Comparison of ENCODE assay signal across 9 cellular contexts in the genomic region with DNA sequence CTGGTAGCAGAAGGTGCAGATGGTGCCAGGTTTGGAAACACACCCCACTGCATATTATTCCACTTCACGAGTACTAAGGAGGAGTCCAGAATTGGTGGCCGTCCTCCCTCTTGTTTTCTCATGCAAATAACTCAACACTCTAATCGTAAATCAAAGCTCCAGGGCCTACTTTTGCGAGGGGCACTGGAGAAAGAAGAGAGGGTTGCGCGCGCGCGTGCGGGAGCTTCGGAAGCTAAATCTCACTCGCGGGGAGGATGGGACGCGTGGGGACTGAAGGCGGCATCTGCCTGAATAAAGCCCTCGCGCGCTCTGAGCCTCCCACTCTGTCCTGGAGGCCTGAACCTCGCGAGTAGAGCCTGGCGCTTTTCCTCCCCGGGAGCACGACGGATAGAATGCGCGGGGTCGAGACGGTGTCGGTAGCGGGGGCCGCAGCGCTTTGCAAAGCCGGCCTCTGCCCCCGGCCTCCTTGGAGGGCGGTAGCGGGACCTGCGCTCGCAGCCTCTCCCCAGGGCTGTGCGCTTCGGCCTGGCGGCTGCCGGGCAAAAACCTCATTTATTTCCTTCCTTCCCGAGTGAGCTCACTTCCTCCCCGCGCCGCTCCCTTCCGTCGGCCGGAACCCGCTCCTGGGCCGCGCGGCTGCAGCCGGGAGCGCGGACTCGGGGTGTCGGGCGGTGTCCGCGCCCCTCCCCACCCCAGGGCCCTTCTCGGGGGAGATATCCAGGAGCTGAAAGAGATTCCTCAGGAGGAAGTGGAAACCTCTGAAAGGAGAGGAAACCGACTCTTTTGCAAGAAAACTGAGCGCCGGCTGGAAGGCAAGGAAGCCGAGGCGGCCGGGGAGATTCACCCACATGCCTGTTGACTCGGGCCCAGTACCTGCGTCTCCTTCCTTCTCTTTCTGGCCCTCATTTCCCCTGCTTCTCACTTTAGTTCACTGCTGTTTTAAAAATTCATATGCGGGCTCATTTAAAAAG. TPM values are rescaled to one million over a fixed set of nuclear protein-coding genes. Genes with fewer than 3 reads are reported as not detected.
DNase-seq lines count a peak whose midpoint lies in the region; ATAC-seq and TF ChIP-seq lines count a peak whose summit lies in the region.
"Had no signal": no experiment of that assay in that cellular context is flagged by ENCODE, and none has a peak within 500 bp of the region (broad histone marks: within the 10 kb centered on the region; RNA-seq: fewer than 3 reads in every experiment).

No MANE protein-coding gene starts in this region.

- in situ Hi-C loops in ACHN (cut with HindIII; ENCODE audit: low pct_ligation_motif_present, low pct_unique_long_range_greater_than_20kb, low sequenced_read_pairs), result no loop called here

- no peaks in the 10 kb centered on the region for H3K27me3 ChIP-seq in body of pancreas
- peaks cover 0 to 86% of the 10 kb centered on the region in 2 donors for H3K27me3 ChIP-seq in tibial nerve

- DNase-seq in body of pancreas (peak in 1 of 4 donors; percentile 38), left lobe of liver (ENCODE audit: low spot score) (no peak), tibial nerve (ENCODE audit: low spot score in 2 of 2) (no peak), ACHN (no peak), SIG-M5 (lab: John Stamatoyannopoulos, UW) (no peak)

- peak overlapping the region in 3 of 4 donors; percentile 44 to 46 (median 44) for H3K27ac ChIP-seq in body of pancreas
- H3K27ac ChIP-seq in tibial nerve, result peak overlapping the region in 2 of 4 donors; percentile 41 to 51

- H3K36me3 ChIP-seq in body of pancreas (replicated peaks in 1 of 2; ENCODE audit: insufficient read depth in 1 of 2, low read depth in 2 of 2) (no peaks in the 10 kb centered on the region), tibial nerve (peaks cover 0 to 11% (median 0%) of the 10 kb centered on the region in 3 donors)

- WGBS in body of pancreas, 2 donors, result 18 to 32% methylated on average over 42 to 71 of the region's 72 CpGs
- 9 to 16% methylated on average over 50 to 66 of the region's 72 CpGs for WGBS in tibial nerve, 2 donors

- peak; percentile 37 for ATAC-seq in HG02763 (IDR thresholded peaks at IDR 0.05; ENCODE audit: unreplicated experiment)
- peak; percentile 63 for ATAC-seq in body of pancreas
- peak; percentile 51 for ATAC-seq in left lobe of liver
- no peak for ATAC-seq in HG03159 (IDR thresholded peaks at IDR 0.05; ENCODE audit: unreplicated experiment)

- peak; percentile 8 to 49 (median 36) for TF ChIP-seq POLR2A in body of pancreas (IDR thresholded peaks at IDR 0.05)
- peak in 1 of 2 donors; percentile 43 for TF ChIP-seq POLR2A in tibial nerve (IDR thresholded peaks at IDR 0.05)

- H3K4me1 ChIP-seq in body of pancreas (peaks cover 5% of the 10 kb centered on the region), tibial nerve (peaks cover 0 to 35% (median 4%) of the 10 kb centered on the region in 4 donors)

- H3K9me3 ChIP-seq in body of pancreas (no peaks in the 10 kb centered on the region), tibial nerve (peaks cover 0 to 8% (median 0%) of the 10 kb centered on the region in 4 donors)

- intact Hi-C loops in body of pancreas (cut with DNase I), result loop anchor here (5.0 to 10.0 kb wide), 2 partner anchors 245 to 613 kb away; no protein-coding TSS in a partner anchor

- TF ChIP-seq CTCF in GM12875 (IDR thresholded peaks at IDR 0.05; ENCODE audit: borderline replicate concordance, insufficient read depth, low read depth, low read length), result no peak
- TF ChIP-seq CTCF in body of pancreas (IDR thresholded peaks at IDR 0.05), result no peak
- TF ChIP-seq CTCF in tibial nerve (IDR thresholded peaks at IDR 0.05), result peak in 2 of 5 experiments; percentile 10 to 33

- peak in 1 of 2 donors; percentile 76 for TF ChIP-seq EP300 in tibial nerve (IDR thresholded peaks at IDR 0.05)

- peak overlapping the region; percentile 46 for H3K4me3 ChIP-seq in GM12875 (ENCODE audit: low read depth, low read length)
- no peak overlapping the region for H3K4me3 ChIP-seq in body of pancreas
- peak overlapping the region; percentile 30 to 58 (median 48) for H3K4me3 ChIP-seq in tibial nerve

RNA-seq across cellular contexts. Expression of a gene that starts 20.7 kb away (rescaled TPM):
- total RNA-seq in body of pancreas (10 to 100 TPM in 1 of 2 donors, 1 to 10 TPM in 1; 7.3 to 11.4 TPM), left lobe of liver (8.9 TPM), tibial nerve (1 to 10 TPM; 1.9 to 5.1 (median 3.6) TPM)
- total RNA-seq: M059J had no signal

Comparison
In these comparisons a context has a peak if more than half of its experiments do, and no peak if none do; other contexts are left out.
1. H3K4me3 ChIP-seq: peak in GM12875 (single experiment) and tibial nerve (4 of 4); none in body of pancreas (0 of 2).